Comparison of ENCODE assay signal across 1 cellular context in genomic region chr4:77156912-77157858, GRCh38.
TF ChIP-seq lines count a peak whose summit lies in the region.

Gene CCNG2, plus strand, starts transcription at chr4:77157207. Its CDS starts 1,326 bp downstream, at chr4:77158533.

TF ChIP-seq in K562, 482 proteins besides CTCF, POLR2A, EP300 and RAD21 (continued from another document and continues in another):
- TF ChIP-seq CHD4 (IDR thresholded peaks at IDR 0.05; ENCODE audit: insufficient read depth, insufficient replicate concordance, low read depth, low read length, poor library complexity, severe bottlenecking): no peak
- TF ChIP-seq NBN (IDR thresholded peaks at IDR 0.05; ENCODE audit: low read depth): peak; percentile 83
- TF ChIP-seq, protein P1, sequence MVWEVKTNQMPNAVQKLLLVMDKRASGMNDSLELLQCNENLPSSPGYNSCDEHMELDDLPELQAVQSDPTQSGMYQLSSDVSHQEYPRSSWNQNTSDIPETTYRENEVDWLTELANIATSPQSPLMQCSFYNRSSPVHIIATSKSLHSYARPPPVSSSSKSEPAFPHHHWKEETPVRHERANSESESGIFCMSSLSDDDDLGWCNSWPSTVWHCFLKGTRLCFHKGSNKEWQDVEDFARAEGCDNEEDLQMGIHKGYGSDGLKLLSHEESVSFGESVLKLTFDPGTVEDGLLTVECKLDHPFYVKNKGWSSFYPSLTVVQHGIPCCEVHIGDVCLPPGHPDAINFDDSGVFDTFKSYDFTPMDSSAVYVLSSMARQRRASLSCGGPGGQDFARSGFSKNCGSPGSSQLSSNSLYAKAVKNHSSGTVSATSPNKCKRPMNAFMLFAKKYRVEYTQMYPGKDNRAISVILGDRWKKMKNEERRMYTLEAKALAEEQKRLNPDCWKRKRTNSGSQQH (CRISPR knock-in tag; IDR thresholded peaks at IDR 0.05): no peak
- TF ChIP-seq BRD4 (IDR thresholded peaks at IDR 0.05): peak; percentile 64
- TF ChIP-seq, protein P2, sequence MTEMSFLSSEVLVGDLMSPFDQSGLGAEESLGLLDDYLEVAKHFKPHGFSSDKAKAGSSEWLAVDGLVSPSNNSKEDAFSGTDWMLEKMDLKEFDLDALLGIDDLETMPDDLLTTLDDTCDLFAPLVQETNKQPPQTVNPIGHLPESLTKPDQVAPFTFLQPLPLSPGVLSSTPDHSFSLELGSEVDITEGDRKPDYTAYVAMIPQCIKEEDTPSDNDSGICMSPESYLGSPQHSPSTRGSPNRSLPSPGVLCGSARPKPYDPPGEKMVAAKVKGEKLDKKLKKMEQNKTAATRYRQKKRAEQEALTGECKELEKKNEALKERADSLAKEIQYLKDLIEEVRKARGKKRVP (CRISPR knock-in tag; IDR thresholded peaks at IDR 0.05): no peak
- peak in 1 of 2 experiments; percentile 88; a peak in 2 of 4 replicates for TF ChIP-seq ZNF318 (IDR thresholded peaks at IDR 0.05; ENCODE audit: borderline replicate concordance in 1 of 2, low read depth in 1 of 2)
- TF ChIP-seq NFIX (CRISPR knock-in tag; IDR thresholded peaks at IDR 0.05; ENCODE audit: low read depth): no peak
- TF ChIP-seq, protein P3, sequence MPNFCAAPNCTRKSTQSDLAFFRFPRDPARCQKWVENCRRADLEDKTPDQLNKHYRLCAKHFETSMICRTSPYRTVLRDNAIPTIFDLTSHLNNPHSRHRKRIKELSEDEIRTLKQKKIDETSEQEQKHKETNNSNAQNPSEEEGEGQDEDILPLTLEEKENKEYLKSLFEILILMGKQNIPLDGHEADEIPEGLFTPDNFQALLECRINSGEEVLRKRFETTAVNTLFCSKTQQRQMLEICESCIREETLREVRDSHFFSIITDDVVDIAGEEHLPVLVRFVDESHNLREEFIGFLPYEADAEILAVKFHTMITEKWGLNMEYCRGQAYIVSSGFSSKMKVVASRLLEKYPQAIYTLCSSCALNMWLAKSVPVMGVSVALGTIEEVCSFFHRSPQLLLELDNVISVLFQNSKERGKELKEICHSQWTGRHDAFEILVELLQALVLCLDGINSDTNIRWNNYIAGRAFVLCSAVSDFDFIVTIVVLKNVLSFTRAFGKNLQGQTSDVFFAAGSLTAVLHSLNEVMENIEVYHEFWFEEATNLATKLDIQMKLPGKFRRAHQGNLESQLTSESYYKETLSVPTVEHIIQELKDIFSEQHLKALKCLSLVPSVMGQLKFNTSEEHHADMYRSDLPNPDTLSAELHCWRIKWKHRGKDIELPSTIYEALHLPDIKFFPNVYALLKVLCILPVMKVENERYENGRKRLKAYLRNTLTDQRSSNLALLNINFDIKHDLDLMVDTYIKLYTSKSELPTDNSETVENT (CRISPR knock-in tag; IDR thresholded peaks at IDR 0.05): no peak
- TF ChIP-seq, protein P4, sequence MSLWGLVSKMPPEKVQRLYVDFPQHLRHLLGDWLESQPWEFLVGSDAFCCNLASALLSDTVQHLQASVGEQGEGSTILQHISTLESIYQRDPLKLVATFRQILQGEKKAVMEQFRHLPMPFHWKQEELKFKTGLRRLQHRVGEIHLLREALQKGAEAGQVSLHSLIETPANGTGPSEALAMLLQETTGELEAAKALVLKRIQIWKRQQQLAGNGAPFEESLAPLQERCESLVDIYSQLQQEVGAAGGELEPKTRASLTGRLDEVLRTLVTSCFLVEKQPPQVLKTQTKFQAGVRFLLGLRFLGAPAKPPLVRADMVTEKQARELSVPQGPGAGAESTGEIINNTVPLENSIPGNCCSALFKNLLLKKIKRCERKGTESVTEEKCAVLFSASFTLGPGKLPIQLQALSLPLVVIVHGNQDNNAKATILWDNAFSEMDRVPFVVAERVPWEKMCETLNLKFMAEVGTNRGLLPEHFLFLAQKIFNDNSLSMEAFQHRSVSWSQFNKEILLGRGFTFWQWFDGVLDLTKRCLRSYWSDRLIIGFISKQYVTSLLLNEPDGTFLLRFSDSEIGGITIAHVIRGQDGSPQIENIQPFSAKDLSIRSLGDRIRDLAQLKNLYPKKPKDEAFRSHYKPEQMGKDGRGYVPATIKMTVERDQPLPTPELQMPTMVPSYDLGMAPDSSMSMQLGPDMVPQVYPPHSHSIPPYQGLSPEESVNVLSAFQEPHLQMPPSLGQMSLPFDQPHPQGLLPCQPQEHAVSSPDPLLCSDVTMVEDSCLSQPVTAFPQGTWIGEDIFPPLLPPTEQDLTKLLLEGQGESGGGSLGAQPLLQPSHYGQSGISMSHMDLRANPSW (CRISPR knock-in tag; IDR thresholded peaks at IDR 0.05): no peak
- TF ChIP-seq NR2C2 (CRISPR knock-in tag; IDR thresholded peaks at IDR 0.05): no peak
- TF ChIP-seq NR2C2 (tag; IDR thresholded peaks at IDR 0.05): peak; percentile 8; the same call in 1 of the 2 replicates
- peak; percentile 54 for TF ChIP-seq CHD1 (IDR thresholded peaks at IDR 0.05; ENCODE audit: low read length)
- peak; percentile 81 for TF ChIP-seq EGR1 (conservative IDR thresholded peaks at IDR 0.05)
- no peak for TF ChIP-seq GATAD2A (IDR thresholded peaks at IDR 0.05)
- TF ChIP-seq, protein P5, sequence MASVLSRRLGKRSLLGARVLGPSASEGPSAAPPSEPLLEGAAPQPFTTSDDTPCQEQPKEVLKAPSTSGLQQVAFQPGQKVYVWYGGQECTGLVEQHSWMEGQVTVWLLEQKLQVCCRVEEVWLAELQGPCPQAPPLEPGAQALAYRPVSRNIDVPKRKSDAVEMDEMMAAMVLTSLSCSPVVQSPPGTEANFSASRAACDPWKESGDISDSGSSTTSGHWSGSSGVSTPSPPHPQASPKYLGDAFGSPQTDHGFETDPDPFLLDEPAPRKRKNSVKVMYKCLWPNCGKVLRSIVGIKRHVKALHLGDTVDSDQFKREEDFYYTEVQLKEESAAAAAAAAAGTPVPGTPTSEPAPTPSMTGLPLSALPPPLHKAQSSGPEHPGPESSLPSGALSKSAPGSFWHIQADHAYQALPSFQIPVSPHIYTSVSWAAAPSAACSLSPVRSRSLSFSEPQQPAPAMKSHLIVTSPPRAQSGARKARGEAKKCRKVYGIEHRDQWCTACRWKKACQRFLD (CRISPR knock-in tag; IDR thresholded peaks at IDR 0.05): no peak
- TF ChIP-seq MITF (IDR thresholded peaks at IDR 0.05): peak; percentile 77
- no peak for TF ChIP-seq E4F1 (CRISPR knock-in tag; IDR thresholded peaks at IDR 0.05; ENCODE audit: borderline replicate concordance)
- no peak for TF ChIP-seq ZNF280B (CRISPR knock-in tag; IDR thresholded peaks at IDR 0.05)
- TF ChIP-seq ZNF592 (IDR thresholded peaks at IDR 0.05): no peak
- TF ChIP-seq FOXJ2 (tag; IDR thresholded peaks at IDR 0.05): 0 out of 2 replicates have a peak, but pooled peaks have one; percentile 50
- TF ChIP-seq ESRRA (IDR thresholded peaks at IDR 0.05; ENCODE audit: borderline replicate concordance, low read depth): peak; percentile 46
